ENCODE assay signal across 19 cellular contexts in the genomic region with DNA sequence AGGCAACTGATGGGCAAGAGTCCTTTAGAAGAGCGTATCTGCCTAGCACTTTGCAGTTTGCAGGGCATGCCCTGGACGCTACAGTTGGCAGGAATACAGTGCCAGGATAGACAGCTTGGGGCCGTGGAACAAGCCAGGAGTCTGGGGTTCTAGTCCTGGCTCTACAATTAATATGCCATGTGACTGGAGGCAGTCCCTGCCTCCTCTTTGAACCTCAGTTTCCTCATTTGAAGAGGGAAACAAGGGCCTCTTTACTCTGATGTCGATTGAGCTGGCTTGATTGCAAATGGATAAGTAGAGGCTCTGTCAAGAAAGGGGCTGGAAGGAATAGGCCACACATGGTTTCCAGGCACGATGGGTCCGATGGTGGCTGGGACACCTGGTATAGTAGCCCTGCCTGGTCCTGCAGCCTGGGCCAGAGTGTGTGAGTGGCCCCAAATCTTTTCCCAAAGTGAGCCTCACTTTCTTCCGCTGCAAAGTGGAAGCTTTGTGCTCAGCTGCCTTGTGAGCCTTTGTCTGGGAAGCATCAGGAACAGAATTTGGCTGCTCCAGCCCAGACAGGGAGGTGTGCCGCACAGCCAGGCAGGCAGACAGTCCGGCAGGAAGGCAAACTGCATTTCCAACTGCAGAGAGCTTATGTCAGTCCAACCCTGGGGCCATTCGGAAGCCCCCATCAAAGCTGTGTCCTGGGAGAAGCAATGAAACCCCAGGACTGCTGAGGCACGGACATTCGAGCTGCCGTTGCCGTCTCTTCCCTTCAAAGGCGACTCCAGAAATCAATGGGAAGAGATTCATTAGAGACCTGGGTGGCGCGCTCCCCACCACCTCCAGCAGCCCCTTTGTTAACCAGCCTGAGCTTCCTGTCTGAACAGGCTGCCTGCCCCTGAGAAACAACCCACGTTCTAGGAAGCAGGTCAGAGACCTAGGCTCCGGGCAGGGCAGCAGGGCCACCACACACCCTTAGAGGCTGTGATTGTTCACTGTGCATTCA.
DNase-seq lines count a peak whose midpoint lies in the region; ATAC-seq and TF ChIP-seq lines count a peak whose summit lies in the region.
"Had no signal": no experiment of that assay in that cellular context is flagged by ENCODE, and none has a peak within 500 bp of the region (broad histone marks: within the 10 kb centered on the region; RNA-seq: fewer than 3 reads in every experiment).

No MANE protein-coding gene starts in this region.

- ATAC-seq in naive thymus-derived CD8-positive, alpha-beta T cell, result no peak
- no peak for ATAC-seq in HG02938 (IDR thresholded peaks at IDR 0.05; ENCODE audit: unreplicated experiment)
- ATAC-seq: mucosa of descending colon had no signal

- POLR2A ChIA-PET in Caco-2 (lab: Charles Lee), result no interaction called here
- POLR2A ChIA-PET in naive thymus-derived CD8-positive, alpha-beta T cell (lab: Charles Lee), result no interaction called here

- H3K27me3 Mint-ChIP-seq in Caco-2 (ENCODE audit: insufficient read depth, unreplicated experiment) (no peaks in the 10 kb centered on the region), brain (peaks cover 3% of the 10 kb centered on the region)
- H3K27me3 Mint-ChIP-seq in naive thymus-derived CD8-positive, alpha-beta T cell, result peaks cover 0 to under 1% (median 0%) of the 10 kb centered on the region in 5 donors
- H3K27me3 Mint-ChIP-seq: activated CD4-positive, alpha-beta T cell treated with anti-CD3 and anti-CD28 coated beads, Interleukin-2, amount 10 ng/mL, durations not matched to agents 24 days and 14 days had no signal

- H3K4me3 Mint-ChIP-seq in Caco-2 (ENCODE audit: unreplicated experiment) (no peak overlapping the region), brain (peak overlapping the region in 1 of 5 experiments; percentile 4)
- H3K4me3 Mint-ChIP-seq in naive thymus-derived CD8-positive, alpha-beta T cell, result no peak overlapping the region
- H3K4me3 Mint-ChIP-seq: activated CD4-positive, alpha-beta T cell treated with anti-CD3 and anti-CD28 coated beads, Interleukin-2, amount 10 ng/mL, durations not matched to agents 24 days and 14 days had no signal

- H3K27me3 ChIP-seq in Caco-2 (replicated peaks; ENCODE audit: control insufficient read depth, insufficient read depth, low read length), result no peaks in the 10 kb centered on the region
- H3K27me3 ChIP-seq in sigmoid colon, result no peaks in the 10 kb centered on the region
- no peaks in the 10 kb centered on the region for H3K27me3 ChIP-seq in BE2C
- H3K27me3 ChIP-seq: tibial nerve had no signal

- H3K27ac ChIP-seq in sigmoid colon, result peak overlapping the region; percentile 17 to 98 (median 94)

- TF ChIP-seq EP300 in sigmoid colon (IDR thresholded peaks at IDR 0.05), result no peak

- no peak overlapping the region for H3K4me3 ChIP-seq in Caco-2 (ENCODE audit: low read depth, low read length)
- H3K4me3 ChIP-seq in sigmoid colon, result no peak overlapping the region
- no peak overlapping the region for H3K4me3 ChIP-seq in BE2C (ENCODE audit: low read depth, low read length)
- H3K4me3 ChIP-seq: mucosa of descending colon, tibial nerve had no signal

- H3K9me3 Mint-ChIP-seq in Caco-2 (ENCODE audit: unreplicated experiment) (no peaks in the 10 kb centered on the region), brain (no peaks in the 10 kb centered on the region)
- no peaks in the 10 kb centered on the region for H3K9me3 Mint-ChIP-seq in naive thymus-derived CD8-positive, alpha-beta T cell
- H3K9me3 Mint-ChIP-seq: activated CD4-positive, alpha-beta T cell treated with anti-CD3 and anti-CD28 coated beads, Interleukin-2, amount 10 ng/mL, durations not matched to agents 24 days and 14 days had no signal

- DNase-seq in Caco-2 (no peak), islet precursor cell (peak; percentile 67), sigmoid colon (no peak), BE2C (no peak), HCEC 1CT (no peak)
- no peak for DNase-seq in naive thymus-derived CD8-positive, alpha-beta T cell
- DNase-seq: ACHN; activated CD4-positive, alpha-beta T cell treated with anti-CD3 and anti-CD28 coated beads, Interleukin-2, amount 10 ng/mL, durations not matched to agents 24 days and 14 days; activated gamma-delta T cell treated with Interleukin-2 at 50 U/mL for 16 hours; GOT3; hypothalamus; mucosa of descending colon; NCI-H2029; NCI-H446 treated with DMSO at 0.1 percent for 48 hours; RPMI8226; stimulated activated CD8-positive, alpha-beta memory T cell treated with anti-CD3 and anti-CD28 coated beads, Interleukin-4, amount 100 ng/mL, for 48 hours had no signal

- 85 to 91% methylated on average over 19 of the region's 19 CpGs for WGBS in sigmoid colon, 2 donors

- H3K36me3 Mint-ChIP-seq in Caco-2 (ENCODE audit: insufficient read depth, unreplicated experiment) (peaks cover 22% of the 10 kb centered on the region), brain (peaks cover 4% of the 10 kb centered on the region)
- peaks cover 0 to 4% (median 0%) of the 10 kb centered on the region in 3 donors for H3K36me3 Mint-ChIP-seq in naive thymus-derived CD8-positive, alpha-beta T cell

- BruUV-seq in Caco-2 (replicated peaks; lab: Mats Ljungman, UMichigan), result no TSS peak

- H3K4me1 Mint-ChIP-seq in Caco-2 (ENCODE audit: low read depth, unreplicated experiment) (peaks cover 14% of the 10 kb centered on the region), brain (peaks cover 86% of the 10 kb centered on the region)
- H3K4me1 Mint-ChIP-seq in naive thymus-derived CD8-positive, alpha-beta T cell, result peaks cover 9 to 25% (median 15%) of the 10 kb centered on the region in 4 donors

- intact Hi-C loops in Caco-2 (cut with micrococcal nuclease; ENCODE audit: unreplicated experiment) (no loop called here), sigmoid colon (cut with DNase I) (no loop called here)

- TF ChIP-seq CTCF in Caco-2 (IDR thresholded peaks at IDR 0.05; ENCODE audit: insufficient read depth in 1 of 2, low read depth in 1 of 2, low read length in 1 of 2, severe bottlenecking in 1 of 2, unreplicated experiment in 1 of 2) (no peak), brain (conservative IDR thresholded peaks at IDR 0.05) (no peak), sigmoid colon (IDR thresholded peaks at IDR 0.05) (no peak), BE2C (IDR thresholded peaks at IDR 0.05; ENCODE audit: low read depth, low read length) (no peak)

- H3K27ac Mint-ChIP-seq in Caco-2 (ENCODE audit: unreplicated experiment) (peak overlapping the region; percentile 61), brain (peak overlapping the region; percentile 29 to 96 (median 86))
- peak overlapping the region in 1 of 10 donors; percentile 52 for H3K27ac Mint-ChIP-seq in naive thymus-derived CD8-positive, alpha-beta T cell
- H3K27ac Mint-ChIP-seq: activated CD4-positive, alpha-beta T cell treated with anti-CD3 and anti-CD28 coated beads, Interleukin-2, amount 10 ng/mL, durations not matched to agents 24 days and 14 days had no signal

- H3K4me1 ChIP-seq in Caco-2 (peaks cover 6% of the 10 kb centered on the region; the same call in 1 of the 2 replicates), sigmoid colon (peaks cover 0 to 88% (median 82%) of the 10 kb centered on the region in 4 donors), BE2C (peaks cover 32% of the 10 kb centered on the region)

- H3K9me3 ChIP-seq in Caco-2, result no peaks in the 10 kb centered on the region
- no peaks in the 10 kb centered on the region for H3K9me3 ChIP-seq in sigmoid colon
- H3K9me3 ChIP-seq in BE2C, result no peaks in the 10 kb centered on the region
- H3K9me3 ChIP-seq: mucosa of descending colon, tibial nerve had no signal

- CTCF ChIA-PET in Caco-2 (lab: Charles Lee), result no interaction called here

- no peaks in the 10 kb centered on the region; the same call in 1 of the 2 replicates for H3K36me3 ChIP-seq in Caco-2 (ENCODE audit: control insufficient read depth, insufficient read depth, low read length)
- H3K36me3 ChIP-seq in sigmoid colon, result peaks cover 0 to 5% (median 1%) of the 10 kb centered on the region in 4 donors
- H3K36me3 ChIP-seq in BE2C, result peaks cover 4% of the 10 kb centered on the region

- no peak for TF ChIP-seq POLR2A in sigmoid colon (IDR thresholded peaks at IDR 0.05)
